In genomic region chr6:72522735-72523141, GRCh38 we compare ENCODE assay signal across 8 cellular contexts.
DNase-seq lines count a peak whose midpoint lies in the region; ATAC-seq and TF ChIP-seq lines count a peak whose summit lies in the region.

No MANE protein-coding gene starts in this region.

- peak; percentile 36 for DNase-seq in activated T-cell treated with anti-CD3 and anti-CD28 coated beads, Interleukin-2, amount 50 U/mL, for 24 hours
- DNase-seq in activated T-cell treated with anti-CD3 and anti-CD28 coated beads for 4 hours (no peak), memory B cell (ENCODE audit: low spot score in 2 of 2) (peak in 1 of 2 donors; percentile 14), pons (ENCODE audit: low spot score) (no peak), left ventricle myocardium superior (no peak)

- H3K79me2 ChIP-seq in OCI-LY1 (ENCODE audit: insufficient read depth, low read length): no peaks in the 10 kb centered on the region

- H4K20me1 ChIP-seq in OCI-LY1 (ENCODE audit: insufficient read depth, low read length): no peaks in the 10 kb centered on the region

- H3K9me3 ChIP-seq in OCI-LY1 (ENCODE audit: low read length): no peaks in the 10 kb centered on the region

- H3K4me3 Mint-ChIP-seq in activated T-cell treated with anti-CD3 and anti-CD28 coated beads, Interleukin-2, amount 50 U/mL, for 24 hours: no peak overlapping the region
- no peak overlapping the region for H3K4me3 Mint-ChIP-seq in memory B cell

- H3K9ac ChIP-seq in OCI-LY1 (ENCODE audit: low read length): no peak overlapping the region

- no peaks in the 10 kb centered on the region for H3F3A ChIP-seq in OCI-LY1 (ENCODE audit: insufficient read depth, low read length)

- intact Hi-C loops in left ventricle myocardium superior (cut with micrococcal nuclease): no loop called here

- H3K4me1 Mint-ChIP-seq in activated T-cell treated with anti-CD3 and anti-CD28 coated beads, Interleukin-2, amount 50 U/mL, for 24 hours (ENCODE audit: low read depth): no peaks in the 10 kb centered on the region
- H3K4me1 Mint-ChIP-seq in memory B cell: peaks cover 2% of the 10 kb centered on the region

- H3K4me2 ChIP-seq in OCI-LY1 (ENCODE audit: low read length): no peak overlapping the region

- TF ChIP-seq CTCF in OCI-LY1 (IDR thresholded peaks at IDR 0.05; ENCODE audit: low read length): peak; percentile 58

- no peak overlapping the region for H2AFZ ChIP-seq in OCI-LY1 (ENCODE audit: low read length)

- no peak overlapping the region for H3K4me3 ChIP-seq in OCI-LY1 (ENCODE audit: low read depth, low read length, poor library complexity, severe bottlenecking)

- H3K27me3 Mint-ChIP-seq in activated T-cell treated with anti-CD3 and anti-CD28 coated beads, Interleukin-2, amount 50 U/mL, for 24 hours: peaks cover 7% of the 10 kb centered on the region
- H3K27me3 Mint-ChIP-seq in memory B cell: peaks cover 12% of the 10 kb centered on the region

- no peak overlapping the region for H3K27ac Mint-ChIP-seq in activated T-cell treated with anti-CD3 and anti-CD28 coated beads, Interleukin-2, amount 50 U/mL, for 24 hours
- H3K27ac Mint-ChIP-seq in memory B cell: no peak overlapping the region

- H3K9me2 ChIP-seq in OCI-LY1 (ENCODE audit: low read depth, low read length): no peaks in the 10 kb centered on the region

- no peaks in the 10 kb centered on the region for H3K9me3 Mint-ChIP-seq in activated T-cell treated with anti-CD3 and anti-CD28 coated beads, Interleukin-2, amount 50 U/mL, for 24 hours
- H3K9me3 Mint-ChIP-seq in memory B cell: no peaks in the 10 kb centered on the region

- H3K4me1 ChIP-seq in OCI-LY1 (ENCODE audit: insufficient read depth, low read length, severe bottlenecking): no peaks in the 10 kb centered on the region

- no peaks in the 10 kb centered on the region for H3K36me3 ChIP-seq in OCI-LY1 (ENCODE audit: insufficient read depth, low read length)

- H3K27me3 ChIP-seq in OCI-LY1 (ENCODE audit: insufficient read depth, low read length): no peaks in the 10 kb centered on the region; the same call in 1 of the 2 replicates

- ATAC-seq in HG02943 (IDR thresholded peaks at IDR 0.05; ENCODE audit: low read depth, unreplicated experiment) (peak; percentile 55), memory B cell (ENCODE audit: low read depth) (peak; percentile 59), HG03097 (IDR thresholded peaks at IDR 0.05; ENCODE audit: low FRiP score, unreplicated experiment) (no peak), left ventricle myocardium superior (no peak)

- H3K36me3 Mint-ChIP-seq in activated T-cell treated with anti-CD3 and anti-CD28 coated beads, Interleukin-2, amount 50 U/mL, for 24 hours (ENCODE audit: low read depth): no peaks in the 10 kb centered on the region
- H3K36me3 Mint-ChIP-seq in memory B cell: no peaks in the 10 kb centered on the region

- no peak overlapping the region for H3K27ac ChIP-seq in OCI-LY1 (ENCODE audit: low read depth, low read length, poor library complexity, severe bottlenecking)

Comparison
In these comparisons a context has a peak if more than half of its experiments do, and no peak if none do; other contexts are left out.
1. ATAC-seq: peak in HG02943 (single experiment) and memory B cell (single experiment); none in HG03097 (single experiment) and left ventricle myocardium superior (single experiment).